Comparison of ENCODE assay signal across 8 cellular contexts in the genomic region with DNA sequence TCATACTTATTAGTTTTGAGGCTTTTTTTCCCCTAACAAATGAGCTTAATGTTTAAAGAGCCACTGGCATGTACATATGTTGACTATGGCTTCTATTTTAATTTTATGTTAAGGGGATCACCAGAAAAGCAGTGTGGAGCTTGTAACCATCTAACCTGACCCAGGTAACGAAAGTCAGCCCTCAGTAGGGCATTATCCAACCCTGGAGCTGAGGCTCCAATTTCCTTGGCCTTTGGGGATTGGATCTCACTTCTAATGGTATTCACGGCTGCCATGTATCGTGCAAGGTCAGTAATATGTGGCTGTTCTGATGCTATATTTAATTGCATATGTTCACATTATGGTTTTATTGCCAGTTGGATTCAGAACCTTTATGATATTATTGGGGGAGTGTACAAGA.
"Had no signal": no experiment of that assay in that cellular context is flagged by ENCODE, and none has a peak within 500 bp of the region (broad histone marks: within the 10 kb centered on the region; RNA-seq: fewer than 3 reads in every experiment).

No MANE protein-coding gene starts in this region.

- H3K36me3 ChIP-seq: HAP-1 had no signal

- H3K27ac ChIP-seq: GM23248 had no signal

- H3K4me3 Mint-ChIP-seq: H9, HFFc6 had no signal

- H3K9me3 Mint-ChIP-seq: H9 had no signal

- H3K27ac Mint-ChIP-seq: H9, HFFc6 had no signal

- H2AFZ ChIP-seq: GM23248 had no signal

- H3K4me3 ChIP-seq: GM23248, HAP-1 had no signal

- H3K9me3 ChIP-seq: HAP-1 had no signal

- H3K9ac ChIP-seq: GM23248 had no signal

- ATAC-seq: HCT116 had no signal

- DNase-seq: GM23248, GOT3, H7, H9, HCEC 1CT, HFFc6 had no signal
